20 cellular contexts compared by ENCODE assay signal in the genomic region with DNA sequence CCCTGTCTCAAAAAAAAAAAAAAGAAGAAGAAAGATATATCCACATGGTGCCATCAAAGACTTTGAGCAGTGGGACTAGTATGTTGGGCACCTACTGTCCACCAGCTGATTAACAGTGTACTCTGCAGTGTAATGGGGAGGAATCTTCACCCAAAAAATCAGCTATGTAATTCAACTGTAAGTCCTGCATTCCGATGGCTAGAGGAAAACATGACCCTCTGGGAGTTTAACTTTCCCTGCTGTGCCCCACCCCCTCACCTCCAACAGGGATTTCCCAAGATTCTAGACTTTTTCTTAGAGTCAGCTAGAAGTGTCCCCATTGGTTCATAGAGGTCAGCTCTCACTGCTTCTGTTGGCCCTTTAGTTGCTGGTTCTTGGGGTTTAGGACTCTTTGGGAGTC.
DNase-seq lines count a peak whose midpoint lies in the region; ATAC-seq and TF ChIP-seq lines count a peak whose summit lies in the region.
"Had no signal": no experiment of that assay in that cellular context is flagged by ENCODE, and none has a peak within 500 bp of the region (broad histone marks: within the 10 kb centered on the region; RNA-seq: fewer than 3 reads in every experiment).

No MANE protein-coding gene starts in this region.

- H3K9me3 Mint-ChIP-seq in endodermal cell (no peaks in the 10 kb centered on the region), MCF 10A (ENCODE audit: unreplicated experiment) (no peaks in the 10 kb centered on the region)
- H3K9me3 Mint-ChIP-seq: CD8-positive, alpha-beta memory T cell; H9 had no signal

- H3K4me1 ChIP-seq in endodermal cell (ENCODE audit: control insufficient read depth, insufficient read depth, low read length) = no peaks in the 10 kb centered on the region

- no peaks in the 10 kb centered on the region for H3K36me3 ChIP-seq in H7 (replicated peaks; ENCODE audit: control insufficient read depth, insufficient read depth, low read length)
- no peaks in the 10 kb centered on the region for H3K36me3 ChIP-seq in endodermal cell (ENCODE audit: control insufficient read depth, insufficient read depth, low read length)
- H3K36me3 ChIP-seq: BE2C had no signal

- H3K4me3 ChIP-seq in H7 (ENCODE audit: insufficient read depth, low read depth, low read length) (no peak overlapping the region), endodermal cell (ENCODE audit: low read length) (no peak overlapping the region)
- H3K4me3 ChIP-seq: GM23248, K562 had no signal

- H3K27me3 Mint-ChIP-seq in endodermal cell (ENCODE audit: insufficient read depth) (no peaks in the 10 kb centered on the region), MCF 10A (ENCODE audit: insufficient read depth, unreplicated experiment) (no peaks in the 10 kb centered on the region)

- no peak overlapping the region for H3K27ac ChIP-seq in endodermal cell (ENCODE audit: low read depth, low read length)
- H3K27ac ChIP-seq: GM23248, HL-60 had no signal

- H3K36me3 Mint-ChIP-seq in endodermal cell (ENCODE audit: low read depth) = no peaks in the 10 kb centered on the region
- no peaks in the 10 kb centered on the region for H3K36me3 Mint-ChIP-seq in MCF 10A (ENCODE audit: insufficient read depth, unreplicated experiment)
- H3K36me3 Mint-ChIP-seq: CD4-positive, CD25-positive, alpha-beta regulatory T cell; CD8-positive, alpha-beta memory T cell had no signal

- whole genome bisulfite sequencing in endodermal cell (ENCODE audit: insufficient coverage in 1 of 2, insufficient read length in 1 of 2), 2 experiments = 62 to 80% methylated on average over 1 of the region's 1 CpG

- CTCF ChIA-PET in MCF 10A (lab: Yijun Ruan, JAX) = interaction anchor here (0.6 to 2.2 kb wide), 13 partner anchors 12 to 1053 kb away, joined by 3 to 10 read pairs (median 3); no protein-coding TSS in a partner anchor

- TF ChIP-seq CTCF in endodermal cell (conservative IDR thresholded peaks at IDR 0.05) = no peak
- TF ChIP-seq CTCF in MCF 10A (IDR thresholded peaks at IDR 0.05; ENCODE audit: unreplicated experiment) = no peak

- no peaks in the 10 kb centered on the region for H3K27me3 ChIP-seq in H7 (ENCODE audit: control insufficient read depth, insufficient read depth, low read length)
- H3K27me3 ChIP-seq in endodermal cell (ENCODE audit: control insufficient read depth, insufficient read depth, low read length, poor library complexity, severe bottlenecking) = no peaks in the 10 kb centered on the region
- H3K27me3 ChIP-seq: BE2C had no signal

- ATAC-seq in GM19455 (IDR thresholded peaks at IDR 0.05; ENCODE audit: unreplicated experiment) = no peak
- ATAC-seq: K562 had no signal

- POLR2A ChIA-PET in MCF 10A (lab: Yijun Ruan, JAX) = interaction anchor here (1.2 kb wide), 1 partner anchor 20 kb away, joined by 3 read pairs; no protein-coding TSS in a partner anchor

- H3K4me3 Mint-ChIP-seq in endodermal cell = no peak overlapping the region
- no peak overlapping the region for H3K4me3 Mint-ChIP-seq in MCF 10A (ENCODE audit: unreplicated experiment)
- H3K4me3 Mint-ChIP-seq: CD4-positive, CD25-positive, alpha-beta regulatory T cell; CD8-positive, alpha-beta memory T cell; H9 had no signal

- DNase-seq in H7 (peak; percentile 33), endodermal cell (peak; percentile 76), iPS-NIHi7 (ENCODE audit: extremely low spot score) (peak; percentile 43), MCF 10A (ENCODE audit: unreplicated experiment) (no peak), NCI-H2227 (lab: John Stamatoyannopoulos, UW; ENCODE audit: unreplicated experiment) (no peak)
- DNase-seq: BE2C; C1 segment of cervical spinal cord; CD4-positive, CD25-positive, alpha-beta regulatory T cell; CD8-positive, alpha-beta memory T cell; COR-L47; DMS 273 treated with DMSO at 0.1 percent for 48 hours; DMS53; DND-41; EL; GM23248; H9; IMR-90 had no signal

- H3K9ac ChIP-seq in endodermal cell (ENCODE audit: extremely low read depth, low read length, poor library complexity, severe bottlenecking) = no peak overlapping the region
- H3K9ac ChIP-seq: GM23248 had no signal

- BruUV-seq in MCF 10A (replicated peaks; lab: Mats Ljungman, UMichigan) = no TSS peak

- intact Hi-C loops in MCF 10A (cut with micrococcal nuclease) = no loop called here

- no peaks in the 10 kb centered on the region for H3K9me3 ChIP-seq in endodermal cell (ENCODE audit: control insufficient read depth, low read length)
- H3K9me3 ChIP-seq: BE2C had no signal

- H3K27ac Mint-ChIP-seq in endodermal cell (no peak overlapping the region), MCF 10A (ENCODE audit: low read depth, unreplicated experiment) (no peak overlapping the region)
- H3K27ac Mint-ChIP-seq: CD4-positive, CD25-positive, alpha-beta regulatory T cell; CD8-positive, alpha-beta memory T cell; H9 had no signal

- H3K4me1 Mint-ChIP-seq in endodermal cell (peaks cover 29% of the 10 kb centered on the region), MCF 10A (ENCODE audit: insufficient read depth, unreplicated experiment) (peaks cover 17% of the 10 kb centered on the region)

Comparison
In these comparisons a context has a peak if more than half of its experiments do, and no peak if none do; other contexts are left out.
1. DNase-seq: peak in H7 (single experiment), endodermal cell (single experiment) and iPS-NIHi7 (single experiment); none in MCF 10A (single experiment) and NCI-H2227 (single experiment).